ENCODE assay signal across 21 cellular contexts in the genomic region with DNA sequence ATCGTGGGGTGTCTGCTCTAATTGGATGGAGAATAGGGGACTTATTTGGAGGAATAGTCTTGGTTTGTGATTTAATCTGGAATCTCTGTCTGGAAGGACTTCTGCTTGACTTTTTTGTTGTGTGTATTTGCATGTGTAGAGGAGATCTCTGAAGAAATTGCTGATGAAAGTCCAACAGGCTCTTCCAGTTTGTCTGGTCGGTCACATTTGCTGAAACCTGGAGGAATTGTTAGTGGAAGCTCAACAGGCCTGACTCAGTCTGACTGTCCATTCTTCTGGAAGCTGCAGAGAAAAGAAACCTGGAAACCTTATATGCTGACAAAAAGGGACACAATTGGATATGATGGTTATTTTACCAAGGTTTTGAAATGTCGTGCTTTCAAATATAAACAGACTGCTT. TPM values are rescaled to one million over a fixed set of nuclear protein-coding genes. Genes with fewer than 3 reads are reported as not detected.
DNase-seq lines count a peak whose midpoint lies in the region; TF ChIP-seq lines count a peak whose summit lies in the region.
"Had no signal": no experiment of that assay in that cellular context is flagged by ENCODE, and none has a peak within 500 bp of the region (broad histone marks: within the 10 kb centered on the region; RNA-seq: fewer than 3 reads in every experiment).

No MANE protein-coding gene starts in this region.

- in situ Hi-C loops in mammary epithelial cell (cut with MboI; ENCODE audit: low sequenced_read_pairs in 2 of 2) = no loop called here

- no peaks in the 10 kb centered on the region for H3K36me3 ChIP-seq in mammary epithelial cell (ENCODE audit: insufficient read depth, low read length)
- H3K36me3 ChIP-seq: MG63 had no signal

- H3K36me3 Mint-ChIP-seq in MCF 10A (ENCODE audit: insufficient read depth, unreplicated experiment) (no peaks in the 10 kb centered on the region), type B pancreatic cell (peaks cover 5% of the 10 kb centered on the region)
- H3K36me3 Mint-ChIP-seq: CD4-positive, CD25-positive, alpha-beta regulatory T cell had no signal

- dilution Hi-C loops in mammary epithelial cell (cut with HindIII; ENCODE audit: low sequenced_read_pairs) = no loop called here

- DNase-seq in mammary epithelial cell (peak; percentile 11), MCF 10A (ENCODE audit: unreplicated experiment) (no peak), LNCaP clone FGC (ENCODE audit: low read depth) (peak; percentile 81), epithelial cell of esophagus (ENCODE audit: low read depth) (peak; percentile 90), type B pancreatic cell (ENCODE audit: extremely low spot score, unreplicated experiment) (no peak), DMS 273 (lab: John Stamatoyannopoulos, UW; ENCODE audit: unreplicated experiment) (no peak), LoVo (ENCODE audit: low spot score) (no peak)
- no peak for DNase-seq in activated CD4-positive, alpha-beta T cell treated with anti-CD3 and anti-CD28 coated beads for 4 hours
- DNase-seq: CD4-positive, CD25-positive, alpha-beta regulatory T cell; DMS79; EL; GF-D8; Karpas-422; MG63; NCI-H1105 treated with DMSO at 0.1 percent for 48 hours; NCI-H2029; NCI-H446; NCI-H524 treated with DMSO at 0.1 percent for 48 hours; NCI-H774 had no signal

- H3K9me3 Mint-ChIP-seq in MCF 10A (ENCODE audit: unreplicated experiment) (no peaks in the 10 kb centered on the region), type B pancreatic cell (peaks cover 12% of the 10 kb centered on the region)

- intact Hi-C loops in mammary epithelial cell (cut with micrococcal nuclease) = no loop called here
- intact Hi-C loops in MCF 10A (cut with micrococcal nuclease) = no loop called here

- H3K79me2 ChIP-seq in mammary epithelial cell (ENCODE audit: insufficient read depth, low read length) = no peaks in the 10 kb centered on the region

- H3K27ac Mint-ChIP-seq in MCF 10A (ENCODE audit: low read depth, unreplicated experiment) = no peak overlapping the region
- H3K27ac Mint-ChIP-seq in type B pancreatic cell = peak overlapping the region; percentile 82
- H3K27ac Mint-ChIP-seq: CD4-positive, CD25-positive, alpha-beta regulatory T cell had no signal

- CTCF ChIA-PET in mammary epithelial cell (lab: Charles Lee; ENCODE audit: low non-redundant PET) = no interaction called here
- CTCF ChIA-PET in MCF 10A (lab: Yijun Ruan, JAX) = interaction anchor here (1.1 kb wide), 1 partner anchor 279 kb away, joined by 4 read pairs; no protein-coding TSS in a partner anchor

- no peak for TF ChIP-seq CTCF in mammary epithelial cell (conservative IDR thresholded peaks at IDR 0.05 in 1 of 2, IDR thresholded peaks at IDR 0.05 in 1 of 2; ENCODE audit: extremely low read depth in 1 of 2, insufficient read depth in 1 of 2, low read depth in 1 of 2, low read length in 2 of 2)
- no peak for TF ChIP-seq CTCF in MCF 10A (IDR thresholded peaks at IDR 0.05; ENCODE audit: unreplicated experiment)
- no peak for TF ChIP-seq CTCF in LNCaP clone FGC (IDR thresholded peaks at IDR 0.05; ENCODE audit: control insufficient read depth, extremely low read depth, insufficient read depth)
- no peak for TF ChIP-seq CTCF in epithelial cell of esophagus (IDR thresholded peaks at IDR 0.05; ENCODE audit: insufficient read depth, low read depth, low read length, missing control alignments)
- no peak for TF ChIP-seq CTCF in type B pancreatic cell (conservative IDR thresholded peaks at IDR 0.05)

- BruUV-seq in mammary epithelial cell (replicated peaks; lab: Mats Ljungman, UMichigan) = no TSS peak
- BruUV-seq in MCF 10A (replicated peaks; lab: Mats Ljungman, UMichigan) = no TSS peak

- H3K27ac ChIP-seq in mammary epithelial cell (ENCODE audit: insufficient read depth, low read depth, low read length) = no peak overlapping the region
- H3K27ac ChIP-seq: HL-60, SK-N-MC had no signal

- H3K27me3 Mint-ChIP-seq in MCF 10A (ENCODE audit: insufficient read depth, unreplicated experiment) (peaks cover 11% of the 10 kb centered on the region), type B pancreatic cell (no peaks in the 10 kb centered on the region)

- no peak overlapping the region for H2AFZ ChIP-seq in mammary epithelial cell (ENCODE audit: low read depth, low read length)

- no peak overlapping the region for H3K9ac ChIP-seq in mammary epithelial cell (ENCODE audit: insufficient read depth, low read length)

- WGBS in mammary epithelial cell (ENCODE audit: low coverage, missing lambda C conversion rate) = 56% methylated on average over 2 of the region's 3 CpGs

- H3K4me3 ChIP-seq in mammary epithelial cell (replicated peaks in 1 of 3; ENCODE audit: insufficient read depth in 1 of 3, low read depth in 2 of 3, low read length in 3 of 3) (no peak overlapping the region), LNCaP clone FGC (ENCODE audit: low read depth, low read length) (no peak overlapping the region), epithelial cell of esophagus (ENCODE audit: low read length) (no peak overlapping the region)
- H3K4me3 ChIP-seq: MG63, SK-N-MC had no signal

- no peaks in the 10 kb centered on the region for H4K20me1 ChIP-seq in mammary epithelial cell (ENCODE audit: insufficient read depth, low read length)

- POLR2A ChIA-PET in MCF 10A (lab: Yijun Ruan, JAX) = interaction anchor here (0.6 kb wide), 1 partner anchor 277 kb away, joined by 3 read pairs; no protein-coding TSS in a partner anchor

- no peaks in the 10 kb centered on the region for H3K4me1 ChIP-seq in mammary epithelial cell (ENCODE audit: insufficient read depth, low read length)

- H3K9me3 ChIP-seq in mammary epithelial cell (replicated peaks; ENCODE audit: insufficient read depth, low read length) = no peaks in the 10 kb centered on the region
- H3K9me3 ChIP-seq: MG63 had no signal

- H3K4me2 ChIP-seq in mammary epithelial cell (ENCODE audit: insufficient read depth, low read depth, low read length) = no peak overlapping the region

- no peaks in the 10 kb centered on the region for H3K27me3 ChIP-seq in mammary epithelial cell (ENCODE audit: insufficient read depth, low read length)
- H3K27me3 ChIP-seq: MG63 had no signal

- H3K4me3 Mint-ChIP-seq in MCF 10A (ENCODE audit: unreplicated experiment) (no peak overlapping the region), type B pancreatic cell (peak overlapping the region; percentile 62)
- H3K4me3 Mint-ChIP-seq: CD4-positive, CD25-positive, alpha-beta regulatory T cell had no signal

- H3K4me1 Mint-ChIP-seq in MCF 10A (ENCODE audit: insufficient read depth, unreplicated experiment) (no peaks in the 10 kb centered on the region), type B pancreatic cell (ENCODE audit: unreplicated experiment) (peaks cover 18% of the 10 kb centered on the region)

RNA-seq across cellular contexts. Expression of a gene that starts 33.4 kb away (rescaled TPM):
- total RNA-seq in mammary epithelial cell = 10 to 100 TPM; 45.8 to 62.6 TPM
- polyA plus RNA-seq in mammary epithelial cell = 21.9 TPM
- 34.9 TPM for polyA minus RNA-seq in mammary epithelial cell
- 66.7 and 72.4 TPM in 2 replicates for total RNA-seq in MCF 10A (2022)
- 53.1 and 64.1 TPM in 2 replicates for total RNA-seq in type B pancreatic cell (ENCODE audit: low replicate concordance)

Comparison
In these comparisons a context has a peak if more than half of its experiments do, and no peak if none do; other contexts are left out.
1. DNase-seq: peak in mammary epithelial cell (single experiment), LNCaP clone FGC (single experiment) and epithelial cell of esophagus (single experiment); none in MCF 10A (single experiment), type B pancreatic cell (single experiment), DMS 273 (single experiment), activated CD4-positive, alpha-beta T cell treated with anti-CD3 and anti-CD28 coated beads for 4 hours (0 of 2) and LoVo (single experiment).